ENCODE assay signal across 2 cellular contexts in the genomic region with DNA sequence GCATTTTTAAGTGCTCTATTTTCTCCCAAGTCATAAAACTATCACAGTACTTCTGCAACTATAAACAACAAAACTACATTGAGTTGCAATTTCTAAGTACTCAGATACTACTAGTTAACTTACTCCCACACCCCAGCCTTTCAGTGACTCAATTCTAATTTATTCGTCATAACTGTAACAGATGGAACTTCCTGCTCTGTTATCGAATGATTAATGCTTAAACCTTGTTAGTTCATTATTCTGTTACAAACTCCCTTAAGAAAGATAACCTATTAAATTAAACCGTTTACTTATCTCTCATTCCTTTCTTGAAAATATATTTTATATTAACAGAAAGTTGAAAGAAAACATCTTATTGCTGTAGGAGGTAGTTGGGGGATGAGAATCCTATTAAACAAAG.
TF ChIP-seq lines count a peak whose summit lies in the region.

No MANE protein-coding gene starts in this region.

TF ChIP-seq in A549, 52 proteins besides CTCF, POLR2A, EP300 and RAD21:
- no peak for TF ChIP-seq KDM5A (IDR thresholded peaks at IDR 0.05)
- TF ChIP-seq ZSCAN20 (CRISPR knock-in tag; IDR thresholded peaks at IDR 0.05) = no peak
- TF ChIP-seq, protein P1, sequence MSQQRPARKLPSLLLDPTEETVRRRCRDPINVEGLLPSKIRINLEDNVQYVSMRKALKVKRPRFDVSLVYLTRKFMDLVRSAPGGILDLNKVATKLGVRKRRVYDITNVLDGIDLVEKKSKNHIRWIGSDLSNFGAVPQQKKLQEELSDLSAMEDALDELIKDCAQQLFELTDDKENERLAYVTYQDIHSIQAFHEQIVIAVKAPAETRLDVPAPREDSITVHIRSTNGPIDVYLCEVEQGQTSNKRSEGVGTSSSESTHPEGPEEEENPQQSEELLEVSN (IDR thresholded peaks at IDR 0.05; ENCODE audit: borderline replicate concordance, low read depth) = no peak
- no peak for TF ChIP-seq MAFK (IDR thresholded peaks at IDR 0.05; ENCODE audit: partially characterized antibody)
- no peak for TF ChIP-seq POLR2AphosphoS2 (conservative IDR thresholded peaks at IDR 0.05; ENCODE audit: low read length)
- TF ChIP-seq, protein P2, sequence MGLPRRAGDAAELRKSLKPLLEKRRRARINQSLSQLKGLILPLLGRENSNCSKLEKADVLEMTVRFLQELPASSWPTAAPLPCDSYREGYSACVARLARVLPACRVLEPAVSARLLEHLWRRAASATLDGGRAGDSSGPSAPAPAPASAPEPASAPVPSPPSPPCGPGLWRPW (IDR thresholded peaks at IDR 0.05) = no peak
- TF ChIP-seq ZNF302 (CRISPR knock-in tag; IDR thresholded peaks at IDR 0.05) = no peak
- TF ChIP-seq HMGXB4 (CRISPR knock-in tag; IDR thresholded peaks at IDR 0.05; ENCODE audit: borderline replicate concordance) = no peak
- TF ChIP-seq CBX2 (IDR thresholded peaks at IDR 0.05; ENCODE audit: borderline replicate concordance, low read depth) = no peak
- TF ChIP-seq FOSL2 (IDR thresholded peaks at IDR 0.05) = peak; percentile 39; the same call in 1 of the 2 replicates
- TF ChIP-seq FOSL2 (CRISPR knock-in tag; IDR thresholded peaks at IDR 0.05) = peak; percentile 55
- TF ChIP-seq HOXB5 (CRISPR knock-in tag; IDR thresholded peaks at IDR 0.05) = no peak
- no peak for TF ChIP-seq HOXA7 (CRISPR knock-in tag; IDR thresholded peaks at IDR 0.05)
- TF ChIP-seq RFX5 (IDR thresholded peaks at IDR 0.05) = no peak
- no peak for TF ChIP-seq NR3C1 (IDR thresholded peaks at IDR 0.05)
- TF ChIP-seq JUNB (IDR thresholded peaks at IDR 0.05) = 0 out of 2 replicates have a peak, but pooled peaks have one; percentile 25
- TF ChIP-seq ZFP36 (IDR thresholded peaks at IDR 0.05; ENCODE audit: borderline replicate concordance, partially characterized antibody) = no peak

TF ChIP-seq in K562, 482 proteins besides CTCF, POLR2A, EP300 and RAD21:
- TF ChIP-seq LEF1 (IDR thresholded peaks at IDR 0.05) (no peak), PHTF2 (CRISPR knock-in tag; IDR thresholded peaks at IDR 0.05) (no peak), ARNT (IDR thresholded peaks at IDR 0.05) (no peak), ARID1B (IDR thresholded peaks at IDR 0.05) (peak; percentile 52; the same call in 1 of the 2 replicates), SAFB2 (IDR thresholded peaks at IDR 0.05; ENCODE audit: borderline replicate concordance, low read depth, low read length, severe bottlenecking) (no peak), HNRNPL (IDR thresholded peaks at IDR 0.05; ENCODE audit: low read depth, low read length) (no peak), ZNF217 (CRISPR knock-in tag; IDR thresholded peaks at IDR 0.05) (no peak), RAD51 (IDR thresholded peaks at IDR 0.05; ENCODE audit: borderline replicate concordance, low read depth) (no peak), HDAC6 (IDR thresholded peaks at IDR 0.05; ENCODE audit: low read depth, low read length) (no peak), MXD1 (CRISPR knock-in tag; IDR thresholded peaks at IDR 0.05; ENCODE audit: borderline replicate concordance, poor library complexity, severe bottlenecking) (no peak), ZNF644 (tag; IDR thresholded peaks at IDR 0.05; ENCODE audit: low read depth) (no peak), MEIS2 (IDR thresholded peaks at IDR 0.05; ENCODE audit: partially characterized antibody) (peak; percentile 55), SIX5 (IDR thresholded peaks at IDR 0.05; ENCODE audit: borderline replicate concordance in 1 of 2, insufficient read depth in 1 of 2, low read depth in 1 of 2, low read length in 2 of 2) (no peak), MIER1 (IDR thresholded peaks at IDR 0.05; ENCODE audit: low read depth) (no peak), PYGO2 (tag; IDR thresholded peaks at IDR 0.05) (no peak), CREM (IDR thresholded peaks at IDR 0.05; ENCODE audit: low read depth) (peak; percentile 9; the same call in 1 of the 2 replicates), FOSL1 (tag; conservative IDR thresholded peaks at IDR 0.05) (peak; percentile 64), MCM7 (IDR thresholded peaks at IDR 0.05) (no peak), CC2D1A (IDR thresholded peaks at IDR 0.05) (no peak), GTF2E2 (tag; IDR thresholded peaks at IDR 0.05) (no peak), HCFC1 (IDR thresholded peaks at IDR 0.05; ENCODE audit: low read depth, low read length) (no peak), SNRNP70 (optimal IDR thresholded peaks at IDR 0.05; ENCODE audit: low read depth, low read length) (no peak), CBFA2T3 (IDR thresholded peaks at IDR 0.05) (0 out of 2 replicates have a peak, but pooled peaks have one; percentile 27), ASH1L (IDR thresholded peaks at IDR 0.05; ENCODE audit: borderline replicate concordance, low read depth, partially characterized antibody) (no peak), TBL1XR1 (IDR thresholded peaks at IDR 0.05; ENCODE audit: low read length in 2 of 2) (no peak), HES1 (IDR thresholded peaks at IDR 0.05; ENCODE audit: low read depth) (no peak), CBX5 (IDR thresholded peaks at IDR 0.05; ENCODE audit: borderline replicate concordance, low read depth) (no peak), NCOA4 (IDR thresholded peaks at IDR 0.05; ENCODE audit: partially characterized antibody) (no peak), ZNF584 (CRISPR knock-in tag; IDR thresholded peaks at IDR 0.05; ENCODE audit: low read depth) (no peak), SETDB1 (IDR thresholded peaks at IDR 0.05; ENCODE audit: low read length) (no peak), GTF2F1 (IDR thresholded peaks at IDR 0.05; ENCODE audit: low read depth, low read length) (no peak), GABPB1 (CRISPR knock-in tag; IDR thresholded peaks at IDR 0.05) (0 out of 2 replicates have a peak, but pooled peaks have one; percentile 31), HOMEZ (CRISPR knock-in tag; IDR thresholded peaks at IDR 0.05) (no peak), CREBBP (IDR thresholded peaks at IDR 0.05; ENCODE audit: low read depth, low read length) (no peak), NFE2 (IDR thresholded peaks at IDR 0.05; ENCODE audit: low read depth) (no peak), BHLHE40 (IDR thresholded peaks at IDR 0.05; ENCODE audit: low read length) (no peak)
- TF ChIP-seq, protein P3, sequence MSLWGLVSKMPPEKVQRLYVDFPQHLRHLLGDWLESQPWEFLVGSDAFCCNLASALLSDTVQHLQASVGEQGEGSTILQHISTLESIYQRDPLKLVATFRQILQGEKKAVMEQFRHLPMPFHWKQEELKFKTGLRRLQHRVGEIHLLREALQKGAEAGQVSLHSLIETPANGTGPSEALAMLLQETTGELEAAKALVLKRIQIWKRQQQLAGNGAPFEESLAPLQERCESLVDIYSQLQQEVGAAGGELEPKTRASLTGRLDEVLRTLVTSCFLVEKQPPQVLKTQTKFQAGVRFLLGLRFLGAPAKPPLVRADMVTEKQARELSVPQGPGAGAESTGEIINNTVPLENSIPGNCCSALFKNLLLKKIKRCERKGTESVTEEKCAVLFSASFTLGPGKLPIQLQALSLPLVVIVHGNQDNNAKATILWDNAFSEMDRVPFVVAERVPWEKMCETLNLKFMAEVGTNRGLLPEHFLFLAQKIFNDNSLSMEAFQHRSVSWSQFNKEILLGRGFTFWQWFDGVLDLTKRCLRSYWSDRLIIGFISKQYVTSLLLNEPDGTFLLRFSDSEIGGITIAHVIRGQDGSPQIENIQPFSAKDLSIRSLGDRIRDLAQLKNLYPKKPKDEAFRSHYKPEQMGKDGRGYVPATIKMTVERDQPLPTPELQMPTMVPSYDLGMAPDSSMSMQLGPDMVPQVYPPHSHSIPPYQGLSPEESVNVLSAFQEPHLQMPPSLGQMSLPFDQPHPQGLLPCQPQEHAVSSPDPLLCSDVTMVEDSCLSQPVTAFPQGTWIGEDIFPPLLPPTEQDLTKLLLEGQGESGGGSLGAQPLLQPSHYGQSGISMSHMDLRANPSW (CRISPR knock-in tag; IDR thresholded peaks at IDR 0.05) = no peak
- TF ChIP-seq, protein P4, sequence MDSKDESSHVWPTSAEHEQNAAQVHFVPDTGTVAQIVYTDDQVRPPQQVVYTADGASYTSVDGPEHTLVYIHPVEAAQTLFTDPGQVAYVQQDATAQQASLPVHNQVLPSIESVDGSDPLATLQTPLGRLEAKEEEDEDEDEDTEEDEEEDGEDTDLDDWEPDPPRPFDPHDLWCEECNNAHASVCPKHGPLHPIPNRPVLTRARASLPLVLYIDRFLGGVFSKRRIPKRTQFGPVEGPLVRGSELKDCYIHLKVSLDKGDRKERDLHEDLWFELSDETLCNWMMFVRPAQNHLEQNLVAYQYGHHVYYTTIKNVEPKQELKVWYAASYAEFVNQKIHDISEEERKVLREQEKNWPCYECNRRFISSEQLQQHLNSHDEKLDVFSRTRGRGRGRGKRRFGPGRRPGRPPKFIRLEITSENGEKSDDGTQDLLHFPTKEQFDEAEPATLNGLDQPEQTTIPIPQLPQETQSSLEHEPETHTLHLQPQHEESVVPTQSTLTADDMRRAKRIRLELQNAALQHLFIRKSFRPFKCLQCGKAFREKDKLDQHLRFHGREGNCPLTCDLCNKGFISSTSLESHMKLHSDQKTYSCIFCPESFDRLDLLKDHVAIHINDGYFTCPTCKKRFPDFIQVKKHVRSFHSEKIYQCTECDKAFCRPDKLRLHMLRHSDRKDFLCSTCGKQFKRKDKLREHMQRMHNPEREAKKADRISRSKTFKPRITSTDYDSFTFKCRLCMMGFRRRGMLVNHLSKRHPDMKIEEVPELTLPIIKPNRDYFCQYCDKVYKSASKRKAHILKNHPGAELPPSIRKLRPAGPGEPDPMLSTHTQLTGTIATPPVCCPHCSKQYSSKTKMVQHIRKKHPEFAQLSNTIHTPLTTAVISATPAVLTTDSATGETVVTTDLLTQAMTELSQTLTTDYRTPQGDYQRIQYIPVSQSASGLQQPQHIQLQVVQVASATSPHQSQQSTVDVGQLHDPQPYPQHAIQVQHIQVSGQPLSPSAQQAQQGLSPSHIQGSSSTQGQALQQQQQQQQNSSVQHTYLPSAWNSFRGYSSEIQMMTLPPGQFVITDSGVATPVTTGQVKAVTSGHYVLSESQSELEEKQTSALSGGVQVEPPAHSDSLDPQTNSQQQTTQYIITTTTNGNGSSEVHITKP (IDR thresholded peaks at IDR 0.05; ENCODE audit: partially characterized antibody) = no peak
- TF ChIP-seq, protein P5, sequence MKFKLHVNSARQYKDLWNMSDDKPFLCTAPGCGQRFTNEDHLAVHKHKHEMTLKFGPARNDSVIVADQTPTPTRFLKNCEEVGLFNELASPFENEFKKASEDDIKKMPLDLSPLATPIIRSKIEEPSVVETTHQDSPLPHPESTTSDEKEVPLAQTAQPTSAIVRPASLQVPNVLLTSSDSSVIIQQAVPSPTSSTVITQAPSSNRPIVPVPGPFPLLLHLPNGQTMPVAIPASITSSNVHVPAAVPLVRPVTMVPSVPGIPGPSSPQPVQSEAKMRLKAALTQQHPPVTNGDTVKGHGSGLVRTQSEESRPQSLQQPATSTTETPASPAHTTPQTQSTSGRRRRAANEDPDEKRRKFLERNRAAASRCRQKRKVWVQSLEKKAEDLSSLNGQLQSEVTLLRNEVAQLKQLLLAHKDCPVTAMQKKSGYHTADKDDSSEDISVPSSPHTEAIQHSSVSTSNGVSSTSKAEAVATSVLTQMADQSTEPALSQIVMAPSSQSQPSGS (CRISPR knock-in tag; IDR thresholded peaks at IDR 0.05) = no peak
- TF ChIP-seq, protein P6, sequence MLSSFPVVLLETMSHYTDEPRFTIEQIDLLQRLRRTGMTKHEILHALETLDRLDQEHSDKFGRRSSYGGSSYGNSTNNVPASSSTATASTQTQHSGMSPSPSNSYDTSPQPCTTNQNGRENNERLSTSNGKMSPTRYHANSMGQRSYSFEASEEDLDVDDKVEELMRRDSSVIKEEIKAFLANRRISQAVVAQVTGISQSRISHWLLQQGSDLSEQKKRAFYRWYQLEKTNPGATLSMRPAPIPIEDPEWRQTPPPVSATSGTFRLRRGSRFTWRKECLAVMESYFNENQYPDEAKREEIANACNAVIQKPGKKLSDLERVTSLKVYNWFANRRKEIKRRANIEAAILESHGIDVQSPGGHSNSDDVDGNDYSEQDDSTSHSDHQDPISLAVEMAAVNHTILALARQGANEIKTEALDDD (IDR thresholded peaks at IDR 0.05) = peak; percentile 97
- TF ChIP-seq, protein P7, sequence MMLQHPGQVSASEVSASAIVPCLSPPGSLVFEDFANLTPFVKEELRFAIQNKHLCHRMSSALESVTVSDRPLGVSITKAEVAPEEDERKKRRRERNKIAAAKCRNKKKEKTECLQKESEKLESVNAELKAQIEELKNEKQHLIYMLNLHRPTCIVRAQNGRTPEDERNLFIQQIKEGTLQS (IDR thresholded peaks at IDR 0.05) = 0 out of 2 replicates have a peak, but pooled peaks have one; percentile 13
- TF ChIP-seq, protein P7 (CRISPR knock-in tag; conservative IDR thresholded peaks at IDR 0.05) = no peak
TF ChIP-seq in K562: peak in this region for 8.
